ENCODE assay signal across 21 cellular contexts in the genomic region with DNA sequence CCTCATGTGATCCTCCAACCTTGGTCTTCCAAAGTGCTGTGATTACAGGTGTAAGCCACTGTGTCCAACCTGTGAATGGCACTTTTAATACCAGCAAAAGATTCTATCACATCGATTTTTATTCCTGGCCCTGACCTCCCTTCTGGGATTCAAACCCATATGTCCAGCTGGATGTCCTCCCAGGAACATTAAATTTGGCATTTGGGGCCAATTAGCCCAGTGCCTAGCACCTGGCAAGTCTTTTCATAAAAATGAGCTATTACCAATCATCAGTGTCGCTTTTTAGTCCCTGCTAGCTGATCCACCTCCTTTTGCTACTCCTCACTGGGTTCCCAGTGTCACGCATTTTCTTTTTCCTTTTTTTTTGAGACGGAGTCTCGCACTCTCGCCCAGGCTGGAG.
"Had no signal": no experiment of that assay in that cellular context is flagged by ENCODE, and none has a peak within 500 bp of the region (broad histone marks: within the 10 kb centered on the region; RNA-seq: fewer than 3 reads in every experiment).

No MANE protein-coding gene starts in this region.

- H3K9me3 Mint-ChIP-seq: neural crest cell had no signal

- H3K27me3 ChIP-seq: esophagus muscularis mucosa, gastroesophageal sphincter, pancreas, thyroid gland, upper lobe of right lung, vagina had no signal

- H3K27ac Mint-ChIP-seq: progenitor cell of endocrine pancreas had no signal

- ATAC-seq: gastroesophageal sphincter; left lobe of liver; naive thymus-derived CD4-positive, alpha-beta T cell; pancreas; right cardiac atrium; upper lobe of right lung had no signal

- H3K36me3 ChIP-seq: gastroesophageal sphincter, pancreas, thyroid gland, upper lobe of right lung, vagina had no signal

- H3K9me3 ChIP-seq: esophagus muscularis mucosa, gastroesophageal sphincter, pancreas, thyroid gland, upper lobe of right lung, vagina had no signal

- DNase-seq: cortex of kidney; effector memory CD4-positive, alpha-beta T cell; foreskin fibroblast; glutamatergic neuron; islet precursor cell; mammary epithelial cell; naive thymus-derived CD4-positive, alpha-beta T cell; nucleus accumbens; pancreas; right cardiac atrium; stimulated activated CD4-positive, alpha-beta T cell treated with anti-CD3 and anti-CD28 coated beads, Interleukin-12 subunit alpha, Interleukin-12 subunit beta, amount 100 ng/mL, for 4 hours; stimulated activated naive CD4-positive, alpha-beta T cell treated with Interleukin-2 at 50 U/mL for 16 hours; thyroid gland; upper lobe of right lung had no signal

- H3K27me3 Mint-ChIP-seq: naive thymus-derived CD4-positive, alpha-beta T cell; progenitor cell of endocrine pancreas had no signal

- H3K4me3 ChIP-seq: esophagus muscularis mucosa, gastroesophageal sphincter, pancreas, thyroid gland, upper lobe of right lung, vagina had no signal

- H3K27ac ChIP-seq: epithelial cell of prostate, esophagus muscularis mucosa, gastroesophageal sphincter, pancreas, thyroid gland, upper lobe of right lung, vagina had no signal
